ENCODE assay signal across 8 cellular contexts in the genomic region with DNA sequence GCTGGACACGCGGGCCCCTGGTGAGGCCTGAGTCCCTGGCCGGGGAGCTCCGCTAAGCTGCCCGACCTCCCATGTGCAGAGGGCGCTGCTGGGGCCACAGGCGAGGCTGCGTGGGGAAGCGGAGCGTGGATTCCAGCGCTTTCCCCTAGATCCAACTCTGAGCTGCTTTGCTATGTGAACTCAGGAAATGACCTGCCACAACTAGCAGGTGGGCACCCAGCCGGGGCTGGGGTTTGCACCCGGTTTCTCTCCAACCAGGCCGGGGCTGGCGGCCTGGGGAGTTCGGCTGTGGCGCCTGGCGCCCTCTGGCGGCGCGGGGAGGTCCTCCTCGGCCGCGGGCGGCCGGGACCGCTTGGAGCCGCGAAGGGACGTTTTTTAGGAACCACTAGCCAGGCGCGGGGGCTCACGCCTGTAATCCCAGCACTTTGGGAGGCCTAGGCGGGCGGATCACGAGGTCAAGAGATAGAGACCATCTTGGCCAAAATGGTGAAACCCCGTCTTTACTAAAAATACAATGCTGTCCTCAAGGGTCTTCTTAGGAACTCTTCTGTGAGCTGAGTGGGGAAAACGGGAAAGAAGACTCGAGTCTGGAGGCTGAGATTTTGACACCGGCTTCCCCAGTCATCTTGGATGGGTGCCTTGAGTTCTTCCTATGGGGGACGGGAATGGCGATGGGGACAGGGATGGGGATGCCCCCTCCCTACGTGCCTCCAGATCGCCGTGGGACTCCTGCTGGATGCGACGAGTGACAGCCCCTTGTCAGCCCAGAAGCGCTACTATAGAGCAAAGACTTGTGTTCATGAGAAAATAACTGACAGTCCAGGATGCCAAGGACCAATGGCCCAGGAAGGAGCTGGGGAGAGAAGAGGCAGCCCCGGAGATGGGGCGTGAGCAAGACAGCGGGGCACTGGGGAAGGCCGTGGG. TPM values are rescaled to one million over a fixed set of nuclear protein-coding genes. Genes with fewer than 3 reads are reported as not detected.
DNase-seq lines count a peak whose midpoint lies in the region; ATAC-seq and TF ChIP-seq lines count a peak whose summit lies in the region.

No MANE protein-coding gene starts in this region.

- peak overlapping the region; percentile 52 for H4K91ac ChIP-seq in mesenchymal stem cell (ENCODE audit: low read length)

- no peak overlapping the region for H2BK12ac ChIP-seq in mesenchymal stem cell (ENCODE audit: low read length in 2 of 2)

- H3K27ac ChIP-seq in mesenchymal stem cell (ENCODE audit: low read length, poor library complexity, severe bottlenecking): no peak overlapping the region

- WGBS in mesenchymal stem cell: 42% methylated on average over 51 of the region's 52 CpGs

- no peaks in the 10 kb centered on the region for H3K9me3 ChIP-seq in mesenchymal stem cell (ENCODE audit: control insufficient read depth, low read length)

- no peaks in the 10 kb centered on the region for H3K27me3 ChIP-seq in mesenchymal stem cell (ENCODE audit: control insufficient read depth in 1 of 2, insufficient read depth in 1 of 2, low read length in 2 of 2)

- H3K4me3 ChIP-seq in mesenchymal stem cell (ENCODE audit: insufficient read depth in 1 of 2, low read depth in 1 of 2, low read length in 2 of 2): peak overlapping the region in 1 of 2 experiments; percentile 41

- H2AFZ ChIP-seq in mesenchymal stem cell (ENCODE audit: low read depth, low read length): no peak overlapping the region

- no peak overlapping the region for H2BK15ac ChIP-seq in mesenchymal stem cell (ENCODE audit: low read depth, poor library complexity, severe bottlenecking)

- no peak overlapping the region for H2BK120ac ChIP-seq in mesenchymal stem cell (ENCODE audit: low read depth, low read length)

- H3K36me3 ChIP-seq in mesenchymal stem cell (ENCODE audit: control insufficient read depth in 1 of 2, insufficient read depth in 2 of 2, low read depth in 1 of 2, low read length in 2 of 2): peaks cover 13% of the 10 kb centered on the region in 2 experiments

- H2BK5ac ChIP-seq in mesenchymal stem cell (ENCODE audit: low read depth, low read length, poor library complexity, severe bottlenecking): no peak overlapping the region

- peak; percentile 83 for TF ChIP-seq CTCF in GM12873 (IDR thresholded peaks at IDR 0.05; ENCODE audit: insufficient read depth, low read depth, low read length, missing control alignments)

- no peak overlapping the region for H3K18ac ChIP-seq in mesenchymal stem cell (ENCODE audit: low read depth in 1 of 2, low read length in 2 of 2)

- H4K8ac ChIP-seq in mesenchymal stem cell (ENCODE audit: low read length): peak overlapping the region; percentile 46

- DNase-seq in activated CD4-positive, alpha-beta T cell treated with anti-CD3 and anti-CD28 coated beads for 48 hours: peak; percentile 80
- DNase-seq in ecto neural progenitor cell (ENCODE audit: low spot score) (peak; percentile 84), mesenchymal stem cell (peak; percentile 46), NCI-H69 (lab: John Stamatoyannopoulos, UW) (no peak), SW 1271 (lab: John Stamatoyannopoulos, UW) (no peak)
- peak; percentile 30 to 53 for DNase-seq in stimulated activated CD8-positive, alpha-beta memory T cell treated with anti-CD3 and anti-CD28 coated beads, Interleukin-4, amount 100 ng/mL, for 1 hour (ENCODE audit: low read depth in 2 of 2, low spot score in 1 of 2)

- no peak overlapping the region for H3K4me2 ChIP-seq in mesenchymal stem cell (ENCODE audit: low read length, poor library complexity, severe bottlenecking)

- no peak overlapping the region for H2AK5ac ChIP-seq in mesenchymal stem cell (ENCODE audit: low read length, severe bottlenecking)

- no peak overlapping the region for H3K14ac ChIP-seq in mesenchymal stem cell (ENCODE audit: low read length in 2 of 2)

- H3K4ac ChIP-seq in mesenchymal stem cell (ENCODE audit: low read depth in 1 of 2, low read length in 2 of 2): peak overlapping the region in 1 of 2 experiments; percentile 30

- peaks cover 3% of the 10 kb centered on the region for H3K79me1 ChIP-seq in mesenchymal stem cell (replicated peaks; ENCODE audit: low read length, poor library complexity, severe bottlenecking)

- ATAC-seq in HG03064 (IDR thresholded peaks at IDR 0.05; ENCODE audit: low read depth, unreplicated experiment): peak; percentile 55

- peaks cover 5% of the 10 kb centered on the region for H3K4me1 ChIP-seq in mesenchymal stem cell (ENCODE audit: control insufficient read depth, insufficient read depth, low read depth, low read length)

- H3K9ac ChIP-seq in mesenchymal stem cell (ENCODE audit: low read length): peak overlapping the region; percentile 76

- no peak overlapping the region for H3K23ac ChIP-seq in mesenchymal stem cell (ENCODE audit: low read length in 2 of 2)

RNA-seq across cellular contexts. Expression of a gene that starts 12.6 kb away (rescaled TPM):
- polyA plus RNA-seq in mesenchymal stem cell (2013, experiment 1 of 2): 31.6 TPM
- 32.5 TPM for polyA plus RNA-seq in mesenchymal stem cell (2013, experiment 2 of 2)

RNA-seq across cellular contexts. Expression of a gene that starts 22.5 kb away (rescaled TPM):
- polyA plus RNA-seq in mesenchymal stem cell (2013, experiment 1 of 2): 0.07 TPM
- 0.15 TPM for polyA plus RNA-seq in mesenchymal stem cell (2013, experiment 2 of 2)

RNA-seq across cellular contexts. Expression of a gene that starts 29.3 kb away (rescaled TPM):
- 27.0 TPM for polyA plus RNA-seq in mesenchymal stem cell (2013, experiment 1 of 2)
- 24.8 TPM for polyA plus RNA-seq in mesenchymal stem cell (2013, experiment 2 of 2)

RNA-seq across cellular contexts. Expression of a gene that starts 29.6 kb away (rescaled TPM):
- not detected for polyA plus RNA-seq in mesenchymal stem cell (2013, experiment 1 of 2)
- 0.01 TPM for polyA plus RNA-seq in mesenchymal stem cell (2013, experiment 2 of 2)

Comparison
In these comparisons a context has a peak if more than half of its experiments do, and no peak if none do; other contexts are left out.
1. DNase-seq: peak in activated CD4-positive, alpha-beta T cell treated with anti-CD3 and anti-CD28 coated beads for 48 hours (single experiment), ecto neural progenitor cell (single experiment), mesenchymal stem cell (single experiment) and stimulated activated CD8-positive, alpha-beta memory T cell treated with anti-CD3 and anti-CD28 coated beads, Interleukin-4, amount 100 ng/mL, for 1 hour (2 of 2); none in NCI-H69 (single experiment) and SW 1271 (0 of 2).